Comparison of ENCODE assay signal across 1 cellular context in genomic region chr17:72749119-72749572, GRCh38.
TF ChIP-seq lines count a peak whose summit lies in the region.

No MANE protein-coding gene starts in this region.

TF ChIP-seq in HepG2, 621 proteins besides CTCF, POLR2A, EP300 and RAD21 (continued from another document and continues in another):
- TF ChIP-seq RXRB (CRISPR knock-in tag; IDR thresholded peaks at IDR 0.05; ENCODE audit: borderline replicate concordance) (peak; percentile 67; the same call in 1 of the 2 replicates), FOXC1 (CRISPR knock-in tag; IDR thresholded peaks at IDR 0.05; ENCODE audit: borderline replicate concordance) (no peak), YEATS4 (CRISPR knock-in tag; IDR thresholded peaks at IDR 0.05; ENCODE audit: borderline replicate concordance) (no peak), RFX5 (IDR thresholded peaks at IDR 0.05; ENCODE audit: low read depth, low read length) (no peak), SMAD3 (CRISPR knock-in tag; IDR thresholded peaks at IDR 0.05) (no peak), ZNF280D (CRISPR knock-in tag; IDR thresholded peaks at IDR 0.05) (no peak), ATF7-NPFF (CRISPR knock-in tag; IDR thresholded peaks at IDR 0.05; ENCODE audit: low read depth) (no peak), JUNB (CRISPR knock-in tag; IDR thresholded peaks at IDR 0.05; ENCODE audit: borderline replicate concordance) (no peak), ZMYM3 (CRISPR knock-in tag; IDR thresholded peaks at IDR 0.05) (peak; percentile 55), SIX4 (CRISPR knock-in tag; IDR thresholded peaks at IDR 0.05) (0 out of 2 replicates have a peak, but pooled peaks have one; percentile 18), IRF1 (CRISPR knock-in tag; IDR thresholded peaks at IDR 0.05; ENCODE audit: low read depth) (no peak), NPAS2 (CRISPR knock-in tag; IDR thresholded peaks at IDR 0.05; ENCODE audit: borderline replicate concordance) (no peak), ZNF333 (CRISPR knock-in tag; IDR thresholded peaks at IDR 0.05; ENCODE audit: borderline replicate concordance) (no peak), SRSF1 (optimal IDR thresholded peaks at IDR 0.05; ENCODE audit: low read depth, low read length) (no peak), ZNF749 (CRISPR knock-in tag; IDR thresholded peaks at IDR 0.05; ENCODE audit: borderline replicate concordance) (no peak), KDM6A (CRISPR knock-in tag; IDR thresholded peaks at IDR 0.05; ENCODE audit: low read depth) (0 out of 2 replicates have a peak, but pooled peaks have one; percentile 22), PHB2 (IDR thresholded peaks at IDR 0.05; ENCODE audit: partially characterized antibody) (no peak), USF2 (IDR thresholded peaks at IDR 0.05; ENCODE audit: low read depth, low read length) (no peak; the same call in 1 of the 2 replicates), USF2 (CRISPR knock-in tag; IDR thresholded peaks at IDR 0.05; ENCODE audit: borderline replicate concordance) (no peak), HOXA3 (CRISPR knock-in tag; IDR thresholded peaks at IDR 0.05) (peak; percentile 40; the same call in 1 of the 2 replicates), NR2F1 (CRISPR knock-in tag; IDR thresholded peaks at IDR 0.05) (0 out of 4 replicates have a peak, but pooled peaks of 1 of the 2 experiments have one; percentile 11), ZNF136 (CRISPR knock-in tag; IDR thresholded peaks at IDR 0.05; ENCODE audit: low read depth) (no peak), TFDP1 (CRISPR knock-in tag; IDR thresholded peaks at IDR 0.05; ENCODE audit: borderline replicate concordance) (no peak), NCOA1 (CRISPR knock-in tag; IDR thresholded peaks at IDR 0.05) (0 out of 2 replicates have a peak, but pooled peaks have one; percentile 48), ZUFSP (CRISPR knock-in tag; IDR thresholded peaks at IDR 0.05; ENCODE audit: borderline replicate concordance) (no peak), SNAI1 (CRISPR knock-in tag; IDR thresholded peaks at IDR 0.05; ENCODE audit: borderline replicate concordance) (no peak), EHMT2 (IDR thresholded peaks at IDR 0.05; ENCODE audit: borderline replicate concordance, low read depth, low read length) (peak; percentile 63; the same call in 1 of the 2 replicates), IRF9 (CRISPR knock-in tag; IDR thresholded peaks at IDR 0.05; ENCODE audit: borderline replicate concordance) (peak; percentile 43; the same call in 1 of the 2 replicates), HNRNPK (IDR thresholded peaks at IDR 0.05; ENCODE audit: low read depth, low read length, poor library complexity, severe bottlenecking) (no peak), MAX (IDR thresholded peaks at IDR 0.05) (peak; percentile 37; the same call in 1 of the 2 replicates), ZSCAN20 (CRISPR knock-in tag; IDR thresholded peaks at IDR 0.05; ENCODE audit: borderline replicate concordance) (no peak), TBX2 (CRISPR knock-in tag; IDR thresholded peaks at IDR 0.05; ENCODE audit: borderline replicate concordance) (peak; percentile 51; the same call in 1 of the 2 replicates), HNF1B (CRISPR knock-in tag; IDR thresholded peaks at IDR 0.05) (peak; percentile 78), ZNF414 (CRISPR knock-in tag; IDR thresholded peaks at IDR 0.05) (0 out of 2 replicates have a peak, but pooled peaks have one; percentile 41), ZBTB39 (CRISPR knock-in tag; IDR thresholded peaks at IDR 0.05) (no peak), SIX1 (CRISPR knock-in tag; IDR thresholded peaks at IDR 0.05; ENCODE audit: borderline replicate concordance) (no peak; the same call in 1 of the 2 replicates), TGIF2 (CRISPR knock-in tag; IDR thresholded peaks at IDR 0.05) (no peak), FOXP1 (IDR thresholded peaks at IDR 0.05) (no peak), FOXP1 (CRISPR knock-in tag; IDR thresholded peaks at IDR 0.05) (0 out of 2 replicates have a peak, but pooled peaks have one; percentile 11), AGO2 (optimal IDR thresholded peaks at IDR 0.05; ENCODE audit: low read depth, low read length) (no peak), ZNF513 (CRISPR knock-in tag; conservative IDR thresholded peaks at IDR 0.05) (no peak), FOXO4 (CRISPR knock-in tag; conservative IDR thresholded peaks at IDR 0.05) (no peak), ZNF629 (CRISPR knock-in tag; conservative IDR thresholded peaks at IDR 0.05) (peak; percentile 47; the same call in 1 of the 2 replicates)
